In genomic region chr6:143536866-143537691, GRCh38 we compare ENCODE assay signal across 8 cellular contexts. TPM values are rescaled to one million over a fixed set of nuclear protein-coding genes. Genes with fewer than 3 reads are reported as not detected.
DNase-seq lines count a peak whose midpoint lies in the region; ATAC-seq and TF ChIP-seq lines count a peak whose summit lies in the region.

No MANE protein-coding gene starts in this region.

- H3K27me3 ChIP-seq in OCI-LY3 (ENCODE audit: low read depth, low read length) (no peaks in the 10 kb centered on the region), esophagus squamous epithelium (no peaks in the 10 kb centered on the region), muscle layer of duodenum (ENCODE audit: low read depth, low read length) (no peaks in the 10 kb centered on the region)

- peak overlapping the region; percentile 84 for H3K4me3 Mint-ChIP-seq in activated T-cell treated with anti-CD3 and anti-CD28 coated beads, Interleukin-2, amount 50 U/mL, for 4 hours
- peak overlapping the region; percentile 72 to 76 for H3K4me3 Mint-ChIP-seq in stimulated activated naive CD8-positive, alpha-beta T cell treated with anti-CD3 and anti-CD28 coated beads, Interleukin-15, amount 100 ng/mL, for 72 hours

- intact Hi-C loops in esophagus squamous epithelium (cut with DNase I), result no loop called here

- peak overlapping the region; percentile 86 for H3K27ac ChIP-seq in OCI-LY3 (ENCODE audit: low read length)
- H3K27ac ChIP-seq in esophagus squamous epithelium, result peak overlapping the region; percentile 80 to 89 (median 86)
- peak overlapping the region; percentile 21 for H3K27ac ChIP-seq in muscle layer of duodenum (ENCODE audit: low read length)

- H3K4me3 ChIP-seq in OCI-LY3 (ENCODE audit: low read length) (peak overlapping the region; percentile 97), esophagus squamous epithelium (peak overlapping the region; percentile 54 to 82 (median 62)), muscle layer of duodenum (ENCODE audit: low read depth in 1 of 2, low read length in 2 of 2) (peak overlapping the region; percentile 67 to 71)

- no peaks in the 10 kb centered on the region for H3K9me3 Mint-ChIP-seq in activated T-cell treated with anti-CD3 and anti-CD28 coated beads, Interleukin-2, amount 50 U/mL, for 4 hours
- H3K9me3 Mint-ChIP-seq in stimulated activated naive CD8-positive, alpha-beta T cell treated with anti-CD3 and anti-CD28 coated beads, Interleukin-15, amount 100 ng/mL, for 72 hours, result no peaks in the 10 kb centered on the region

- H3K4me2 ChIP-seq in OCI-LY3 (ENCODE audit: low read length), result peak overlapping the region; percentile 92

- H3K79me2 ChIP-seq in OCI-LY3 (ENCODE audit: low read length), result peaks cover 59% of the 10 kb centered on the region

- no peak overlapping the region for H3K27ac Mint-ChIP-seq in stimulated activated naive CD8-positive, alpha-beta T cell treated with anti-CD3 and anti-CD28 coated beads, Interleukin-15, amount 100 ng/mL, for 72 hours

- peak; percentile 73 for ATAC-seq in GM18907 (IDR thresholded peaks at IDR 0.05; ENCODE audit: unreplicated experiment)
- ATAC-seq in HG03159 (IDR thresholded peaks at IDR 0.05; ENCODE audit: unreplicated experiment), result peak; percentile 64
- ATAC-seq in activated T-cell treated with anti-CD3 and anti-CD28 coated beads, Interleukin-2, amount 50 U/mL, for 4 hours, result peak; percentile 73 to 75
- ATAC-seq in stimulated activated naive CD8-positive, alpha-beta T cell treated with anti-CD3 and anti-CD28 coated beads, Interleukin-15, amount 100 ng/mL, for 72 hours, result peak; percentile 87

- H3K4me1 ChIP-seq in OCI-LY3 (ENCODE audit: low read length) (peaks cover 61% of the 10 kb centered on the region), esophagus squamous epithelium (peaks cover 9 to 30% (median 11%) of the 10 kb centered on the region in 3 donors), muscle layer of duodenum (ENCODE audit: control insufficient read depth in 1 of 2, insufficient read depth in 2 of 2, low read length in 2 of 2) (peaks cover 0 to 9% of the 10 kb centered on the region in 2 donors)

- peaks cover 45% of the 10 kb centered on the region for H3K4me1 Mint-ChIP-seq in activated T-cell treated with anti-CD3 and anti-CD28 coated beads, Interleukin-2, amount 50 U/mL, for 4 hours (ENCODE audit: low read depth)
- H3K4me1 Mint-ChIP-seq in stimulated activated naive CD8-positive, alpha-beta T cell treated with anti-CD3 and anti-CD28 coated beads, Interleukin-15, amount 100 ng/mL, for 72 hours, result peaks cover 18% of the 10 kb centered on the region

- peak overlapping the region; percentile 97 for H3K9ac ChIP-seq in OCI-LY3 (ENCODE audit: low read length)

- no peak for TF ChIP-seq POLR2A in esophagus squamous epithelium (IDR thresholded peaks at IDR 0.05)

- H4K20me1 ChIP-seq in OCI-LY3 (ENCODE audit: insufficient read depth, low read length), result no peaks in the 10 kb centered on the region

- H2AFZ ChIP-seq in OCI-LY3 (ENCODE audit: low read depth, low read length), result no peak overlapping the region; the same call in 1 of the 2 replicates

- H3K36me3 Mint-ChIP-seq in activated T-cell treated with anti-CD3 and anti-CD28 coated beads, Interleukin-2, amount 50 U/mL, for 4 hours (ENCODE audit: insufficient read depth), result no peaks in the 10 kb centered on the region

- H3K36me3 ChIP-seq in OCI-LY3 (replicated peaks; ENCODE audit: low read depth, low read length), result no peaks in the 10 kb centered on the region
- no peaks in the 10 kb centered on the region for H3K36me3 ChIP-seq in esophagus squamous epithelium
- H3K36me3 ChIP-seq in muscle layer of duodenum (ENCODE audit: control insufficient read depth in 1 of 2, insufficient read depth in 2 of 2, low read length in 2 of 2), result no peaks in the 10 kb centered on the region

- no peaks in the 10 kb centered on the region for H3K27me3 Mint-ChIP-seq in activated T-cell treated with anti-CD3 and anti-CD28 coated beads, Interleukin-2, amount 50 U/mL, for 4 hours (ENCODE audit: low read depth)
- no peaks in the 10 kb centered on the region for H3K27me3 Mint-ChIP-seq in stimulated activated naive CD8-positive, alpha-beta T cell treated with anti-CD3 and anti-CD28 coated beads, Interleukin-15, amount 100 ng/mL, for 72 hours

- peak; percentile 21; the same call in 1 of the 2 replicates for TF ChIP-seq CTCF in OCI-LY3 (IDR thresholded peaks at IDR 0.05; ENCODE audit: low read depth, low read length)
- TF ChIP-seq CTCF in esophagus squamous epithelium (IDR thresholded peaks at IDR 0.05), result peak in 3 of 6 experiments; percentile 29 to 46 (median 31)

- H3K9me3 ChIP-seq in OCI-LY3 (ENCODE audit: insufficient read depth, low read length) (no peaks in the 10 kb centered on the region), esophagus squamous epithelium (no peaks in the 10 kb centered on the region), muscle layer of duodenum (ENCODE audit: control insufficient read depth in 1 of 2, low read length in 2 of 2) (no peaks in the 10 kb centered on the region)

- 0% methylated on average over 2 of the region's 103 CpGs for WGBS in esophagus squamous epithelium, 2 donors

- DNase-seq in AG08395 (ENCODE audit: low spot score) (peak; percentile 50), esophagus squamous epithelium (lab: John Stamatoyannopoulos, UW) (no peak)
- DNase-seq in activated T-cell treated with anti-CD3 and anti-CD28 coated beads, Interleukin-2, amount 50 U/mL, for 4 hours, result peak; percentile 55
- DNase-seq in stimulated activated naive CD8-positive, alpha-beta T cell treated with anti-CD3 and anti-CD28 coated beads, Interleukin-15, amount 100 ng/mL, for 72 hours, result peak; percentile 59 to 73

RNA-seq across cellular contexts. Expression of gene FUCA2, which starts 25.6 kb away (rescaled TPM):
- 1 to 10 TPM; 5.2 to 5.6 (median 5.5) TPM for total RNA-seq in activated T-cell treated with anti-CD3 and anti-CD28 coated beads, Interleukin-2, amount 50 U/mL, for 4 hours
- total RNA-seq in esophagus squamous epithelium, result 10 to 100 TPM; 10.5 to 21.6 (median 18.4) TPM

Comparison
In these comparisons a context has a peak if more than half of its experiments do, and no peak if none do; other contexts are left out.
1. H3K27ac ChIP-seq: peak in every context shown above with its lines; median percentile 86 in OCI-LY3; 86 in esophagus squamous epithelium; 21 in muscle layer of duodenum.